Comparison of ENCODE assay signal across 1 cellular context in genomic region chr17:37465058-37465616, GRCh38.
TF ChIP-seq lines count a peak whose summit lies in the region.

No MANE protein-coding gene starts in this region.

TF ChIP-seq in HepG2, 621 proteins besides CTCF, POLR2A, EP300 and RAD21:
- TF ChIP-seq ZNF549 (CRISPR knock-in tag; IDR thresholded peaks at IDR 0.05) (no peak), ZSCAN12 (CRISPR knock-in tag; IDR thresholded peaks at IDR 0.05) (no peak), MLXIP (CRISPR knock-in tag; IDR thresholded peaks at IDR 0.05; ENCODE audit: borderline replicate concordance) (no peak), ZNF224 (CRISPR knock-in tag; IDR thresholded peaks at IDR 0.05) (no peak), YEATS2 (CRISPR knock-in tag; IDR thresholded peaks at IDR 0.05; ENCODE audit: borderline replicate concordance) (no peak), HDAC2 (CRISPR knock-in tag; IDR thresholded peaks at IDR 0.05) (no peak), ZNF432 (CRISPR knock-in tag; IDR thresholded peaks at IDR 0.05; ENCODE audit: borderline replicate concordance) (no peak), ZNF296 (CRISPR knock-in tag; conservative IDR thresholded peaks at IDR 0.05) (no peak), KAT2B (IDR thresholded peaks at IDR 0.05; ENCODE audit: borderline replicate concordance, low read depth, low read length) (no peak), SMAD3 (CRISPR knock-in tag; IDR thresholded peaks at IDR 0.05) (no peak), RNF2 (conservative IDR thresholded peaks at IDR 0.05; ENCODE audit: low read depth) (no peak), HMG20B (CRISPR knock-in tag; conservative IDR thresholded peaks at IDR 0.05) (no peak), ZNF703 (CRISPR knock-in tag; IDR thresholded peaks at IDR 0.05; ENCODE audit: borderline replicate concordance) (no peak), ZNF282 (IDR thresholded peaks at IDR 0.05; ENCODE audit: partially characterized antibody) (no peak), IKZF4 (CRISPR knock-in tag; IDR thresholded peaks at IDR 0.05; ENCODE audit: borderline replicate concordance, low read depth, not compliant biosample characterization) (no peak), HBP1 (CRISPR knock-in tag; IDR thresholded peaks at IDR 0.05; ENCODE audit: low read depth) (no peak)
- TF ChIP-seq, protein P1, sequence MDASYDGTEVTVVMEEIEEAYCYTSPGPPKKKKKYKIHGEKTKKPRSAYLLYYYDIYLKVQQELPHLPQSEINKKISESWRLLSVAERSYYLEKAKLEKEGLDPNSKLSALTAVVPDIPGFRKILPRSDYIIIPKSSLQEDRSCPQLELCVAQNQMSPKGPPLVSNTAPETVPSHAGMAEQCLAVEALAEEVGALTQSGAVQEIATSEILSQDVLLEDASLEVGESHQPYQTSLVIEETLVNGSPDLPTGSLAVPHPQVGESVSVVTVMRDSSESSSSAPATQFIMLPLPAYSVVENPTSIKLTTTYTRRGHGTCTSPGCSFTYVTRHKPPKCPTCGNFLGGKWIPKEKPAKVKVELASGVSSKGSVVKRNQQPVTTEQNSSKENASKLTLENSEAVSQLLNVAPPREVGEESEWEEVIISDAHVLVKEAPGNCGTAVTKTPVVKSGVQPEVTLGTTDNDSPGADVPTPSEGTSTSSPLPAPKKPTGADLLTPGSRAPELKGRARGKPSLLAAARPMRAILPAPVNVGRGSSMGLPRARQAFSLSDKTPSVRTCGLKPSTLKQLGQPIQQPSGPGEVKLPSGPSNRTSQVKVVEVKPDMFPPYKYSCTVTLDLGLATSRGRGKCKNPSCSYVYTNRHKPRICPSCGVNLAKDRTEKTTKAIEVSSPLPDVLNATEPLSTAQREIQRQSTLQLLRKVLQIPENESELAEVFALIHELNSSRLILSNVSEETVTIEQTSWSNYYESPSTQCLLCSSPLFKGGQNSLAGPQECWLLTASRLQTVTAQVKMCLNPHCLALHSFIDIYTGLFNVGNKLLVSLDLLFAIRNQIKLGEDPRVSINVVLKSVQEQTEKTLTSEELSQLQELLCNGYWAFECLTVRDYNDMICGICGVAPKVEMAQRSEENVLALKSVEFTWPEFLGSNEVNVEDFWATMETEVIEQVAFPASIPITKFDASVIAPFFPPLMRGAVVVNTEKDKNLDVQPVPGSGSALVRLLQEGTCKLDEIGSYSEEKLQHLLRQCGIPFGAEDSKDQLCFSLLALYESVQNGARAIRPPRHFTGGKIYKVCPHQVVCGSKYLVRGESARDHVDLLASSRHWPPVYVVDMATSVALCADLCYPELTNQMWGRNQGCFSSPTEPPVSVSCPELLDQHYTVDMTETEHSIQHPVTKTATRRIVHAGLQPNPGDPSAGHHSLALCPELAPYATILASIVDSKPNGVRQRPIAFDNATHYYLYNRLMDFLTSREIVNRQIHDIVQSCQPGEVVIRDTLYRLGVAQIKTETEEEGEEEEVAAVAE (CRISPR knock-in tag; IDR thresholded peaks at IDR 0.05; ENCODE audit: borderline replicate concordance): no peak
- TF ChIP-seq, protein P2, sequence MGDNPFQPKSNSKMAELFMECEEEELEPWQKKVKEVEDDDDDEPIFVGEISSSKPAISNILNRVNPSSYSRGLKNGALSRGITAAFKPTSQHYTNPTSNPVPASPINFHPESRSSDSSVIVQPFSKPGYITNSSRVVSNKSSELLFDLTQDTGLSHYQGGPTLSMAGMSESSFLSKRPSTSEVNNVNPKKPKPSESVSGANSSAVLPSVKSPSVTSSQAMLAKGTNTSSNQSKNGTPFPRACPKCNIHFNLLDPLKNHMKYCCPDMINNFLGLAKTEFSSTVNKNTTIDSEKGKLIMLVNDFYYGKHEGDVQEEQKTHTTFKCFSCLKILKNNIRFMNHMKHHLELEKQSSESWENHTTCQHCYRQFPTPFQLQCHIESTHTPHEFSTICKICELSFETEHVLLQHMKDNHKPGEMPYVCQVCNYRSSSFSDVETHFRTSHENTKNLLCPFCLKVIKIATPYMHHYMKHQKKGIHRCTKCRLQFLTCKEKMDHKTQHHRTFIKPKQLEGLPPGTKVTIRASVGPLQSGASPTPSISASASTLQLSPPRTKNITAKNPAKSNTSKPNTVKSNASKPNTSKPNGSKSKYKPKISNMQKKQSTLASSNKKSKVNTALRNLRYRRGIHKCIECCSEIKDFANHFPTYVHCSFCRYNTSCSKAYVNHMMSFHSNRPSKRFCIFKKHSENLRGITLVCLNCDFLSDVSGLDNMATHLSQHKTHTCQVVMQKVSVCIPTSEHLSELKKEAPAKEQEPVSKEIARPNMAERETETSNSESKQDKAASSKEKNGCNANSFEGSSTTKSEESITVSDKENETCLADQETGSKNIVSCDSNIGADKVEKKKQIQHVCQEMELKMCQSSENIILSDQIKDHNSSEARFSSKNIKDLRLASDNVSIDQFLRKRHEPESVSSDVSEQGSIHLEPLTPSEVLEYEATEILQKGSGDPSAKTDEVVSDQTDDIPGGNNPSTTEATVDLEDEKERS (CRISPR knock-in tag; IDR thresholded peaks at IDR 0.05): no peak
